ENCODE assay signal across 1 cellular context in the genomic region with DNA sequence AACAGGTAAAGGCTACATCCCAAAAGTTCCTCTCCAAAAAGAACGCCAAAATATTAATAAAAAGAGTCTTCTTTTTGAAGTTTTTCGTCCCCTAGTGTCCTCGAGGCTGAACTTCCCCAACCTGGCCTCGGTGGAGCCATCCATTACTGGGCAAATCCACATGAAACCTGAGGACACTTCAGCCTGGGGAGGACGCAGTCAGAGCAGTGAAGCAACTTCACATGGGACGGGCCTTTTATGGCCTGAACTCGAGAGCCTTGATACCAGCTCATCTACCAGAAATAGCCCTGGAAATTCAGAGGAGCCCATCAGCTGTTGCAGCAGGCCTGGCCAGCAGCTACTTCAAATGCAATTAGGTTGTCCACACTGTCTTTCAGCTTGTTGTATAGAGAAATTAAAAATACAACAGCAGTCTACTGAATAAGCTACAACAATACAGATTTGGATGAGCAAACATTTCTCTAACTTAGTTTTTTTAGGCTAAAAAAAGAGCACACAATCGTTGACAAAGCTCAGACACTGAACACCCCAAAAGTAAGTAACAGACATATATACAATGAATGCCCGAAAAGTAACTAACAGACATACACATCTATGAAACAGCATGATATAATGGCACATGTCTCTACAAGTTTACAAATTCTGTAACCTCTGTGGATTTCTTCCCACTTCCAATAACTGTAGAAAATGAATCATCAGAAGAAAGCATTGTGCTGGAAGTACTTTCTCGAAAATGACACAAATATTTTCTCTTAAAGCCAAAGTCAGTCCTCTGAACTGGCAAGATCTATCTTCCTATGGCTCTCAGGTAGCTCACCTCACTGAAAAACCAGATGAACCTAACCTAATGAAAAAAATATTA.
TF ChIP-seq lines count a peak whose summit lies in the region.

A gene with protein sequence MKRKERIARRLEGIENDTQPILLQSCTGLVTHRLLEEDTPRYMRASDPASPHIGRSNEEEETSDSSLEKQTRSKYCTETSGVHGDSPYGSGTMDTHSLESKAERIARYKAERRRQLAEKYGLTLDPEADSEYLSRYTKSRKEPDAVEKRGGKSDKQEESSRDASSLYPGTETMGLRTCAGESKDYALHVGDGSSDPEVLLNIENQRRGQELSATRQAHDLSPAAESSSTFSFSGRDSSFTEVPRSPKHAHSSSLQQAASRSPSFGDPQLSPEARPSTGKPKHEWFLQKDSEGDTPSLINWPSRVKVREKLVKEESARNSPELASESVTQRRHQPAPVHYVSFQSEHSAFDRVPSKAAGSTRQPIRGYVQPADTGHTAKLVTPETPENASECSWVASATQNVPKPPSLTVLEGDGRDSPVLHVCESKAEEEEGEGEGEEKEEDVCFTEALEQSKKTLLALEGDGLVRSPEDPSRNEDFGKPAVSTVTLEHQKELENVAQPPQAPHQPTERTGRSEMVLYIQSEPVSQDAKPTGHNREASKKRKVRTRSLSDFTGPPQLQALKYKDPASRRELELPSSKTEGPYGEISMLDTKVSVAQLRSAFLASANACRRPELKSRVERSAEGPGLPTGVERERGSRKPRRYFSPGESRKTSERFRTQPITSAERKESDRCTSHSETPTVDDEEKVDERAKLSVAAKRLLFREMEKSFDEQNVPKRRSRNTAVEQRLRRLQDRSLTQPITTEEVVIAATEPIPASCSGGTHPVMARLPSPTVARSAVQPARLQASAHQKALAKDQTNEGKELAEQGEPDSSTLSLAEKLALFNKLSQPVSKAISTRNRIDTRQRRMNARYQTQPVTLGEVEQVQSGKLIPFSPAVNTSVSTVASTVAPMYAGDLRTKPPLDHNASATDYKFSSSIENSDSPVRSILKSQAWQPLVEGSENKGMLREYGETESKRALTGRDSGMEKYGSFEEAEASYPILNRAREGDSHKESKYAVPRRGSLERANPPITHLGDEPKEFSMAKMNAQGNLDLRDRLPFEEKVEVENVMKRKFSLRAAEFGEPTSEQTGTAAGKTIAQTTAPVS (N-terminal part only) (minus strand): TSS at position 208 of the 862 bp plus-strand sequence. CDS start 79,913 bp downstream, outside the sequence.

TF ChIP-seq in HEK293, 187 proteins besides CTCF, POLR2A, EP300 and RAD21 (continued from another document):
- TF ChIP-seq, protein P1, sequence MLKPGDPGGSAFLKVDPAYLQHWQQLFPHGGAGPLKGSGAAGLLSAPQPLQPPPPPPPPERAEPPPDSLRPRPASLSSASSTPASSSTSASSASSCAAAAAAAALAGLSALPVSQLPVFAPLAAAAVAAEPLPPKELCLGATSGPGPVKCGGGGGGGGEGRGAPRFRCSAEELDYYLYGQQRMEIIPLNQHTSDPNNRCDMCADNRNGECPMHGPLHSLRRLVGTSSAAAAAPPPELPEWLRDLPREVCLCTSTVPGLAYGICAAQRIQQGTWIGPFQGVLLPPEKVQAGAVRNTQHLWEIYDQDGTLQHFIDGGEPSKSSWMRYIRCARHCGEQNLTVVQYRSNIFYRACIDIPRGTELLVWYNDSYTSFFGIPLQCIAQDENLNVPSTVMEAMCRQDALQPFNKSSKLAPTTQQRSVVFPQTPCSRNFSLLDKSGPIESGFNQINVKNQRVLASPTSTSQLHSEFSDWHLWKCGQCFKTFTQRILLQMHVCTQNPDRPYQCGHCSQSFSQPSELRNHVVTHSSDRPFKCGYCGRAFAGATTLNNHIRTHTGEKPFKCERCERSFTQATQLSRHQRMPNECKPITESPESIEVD (tag by site-specific recombination; IDR thresholded peaks at IDR 0.05) = 0 out of 2 replicates have a peak, but pooled peaks have one; percentile 22
- no peak for TF ChIP-seq ZNF114 (tag by site-specific recombination; IDR thresholded peaks at IDR 0.05)
- peak; percentile 14; the same call in 1 of the 2 replicates for TF ChIP-seq ZNF366 (tag by site-specific recombination; conservative IDR thresholded peaks at IDR 0.05)
- TF ChIP-seq, protein P2, sequence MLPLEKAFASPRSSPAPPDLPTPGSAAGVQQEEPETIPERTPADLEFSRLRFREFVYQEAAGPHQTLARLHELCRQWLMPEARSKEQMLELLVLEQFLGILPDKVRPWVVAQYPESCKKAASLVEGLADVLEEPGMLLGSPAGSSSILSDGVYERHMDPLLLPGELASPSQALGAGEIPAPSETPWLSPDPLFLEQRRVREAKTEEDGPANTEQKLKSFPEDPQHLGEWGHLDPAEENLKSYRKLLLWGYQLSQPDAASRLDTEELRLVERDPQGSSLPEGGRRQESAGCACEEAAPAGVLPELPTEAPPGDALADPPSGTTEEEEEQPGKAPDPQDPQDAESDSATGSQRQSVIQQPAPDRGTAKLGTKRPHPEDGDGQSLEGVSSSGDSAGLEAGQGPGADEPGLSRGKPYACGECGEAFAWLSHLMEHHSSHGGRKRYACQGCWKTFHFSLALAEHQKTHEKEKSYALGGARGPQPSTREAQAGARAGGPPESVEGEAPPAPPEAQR (tag by site-specific recombination; IDR thresholded peaks at IDR 0.05) = no peak
- TF ChIP-seq, protein P3, sequence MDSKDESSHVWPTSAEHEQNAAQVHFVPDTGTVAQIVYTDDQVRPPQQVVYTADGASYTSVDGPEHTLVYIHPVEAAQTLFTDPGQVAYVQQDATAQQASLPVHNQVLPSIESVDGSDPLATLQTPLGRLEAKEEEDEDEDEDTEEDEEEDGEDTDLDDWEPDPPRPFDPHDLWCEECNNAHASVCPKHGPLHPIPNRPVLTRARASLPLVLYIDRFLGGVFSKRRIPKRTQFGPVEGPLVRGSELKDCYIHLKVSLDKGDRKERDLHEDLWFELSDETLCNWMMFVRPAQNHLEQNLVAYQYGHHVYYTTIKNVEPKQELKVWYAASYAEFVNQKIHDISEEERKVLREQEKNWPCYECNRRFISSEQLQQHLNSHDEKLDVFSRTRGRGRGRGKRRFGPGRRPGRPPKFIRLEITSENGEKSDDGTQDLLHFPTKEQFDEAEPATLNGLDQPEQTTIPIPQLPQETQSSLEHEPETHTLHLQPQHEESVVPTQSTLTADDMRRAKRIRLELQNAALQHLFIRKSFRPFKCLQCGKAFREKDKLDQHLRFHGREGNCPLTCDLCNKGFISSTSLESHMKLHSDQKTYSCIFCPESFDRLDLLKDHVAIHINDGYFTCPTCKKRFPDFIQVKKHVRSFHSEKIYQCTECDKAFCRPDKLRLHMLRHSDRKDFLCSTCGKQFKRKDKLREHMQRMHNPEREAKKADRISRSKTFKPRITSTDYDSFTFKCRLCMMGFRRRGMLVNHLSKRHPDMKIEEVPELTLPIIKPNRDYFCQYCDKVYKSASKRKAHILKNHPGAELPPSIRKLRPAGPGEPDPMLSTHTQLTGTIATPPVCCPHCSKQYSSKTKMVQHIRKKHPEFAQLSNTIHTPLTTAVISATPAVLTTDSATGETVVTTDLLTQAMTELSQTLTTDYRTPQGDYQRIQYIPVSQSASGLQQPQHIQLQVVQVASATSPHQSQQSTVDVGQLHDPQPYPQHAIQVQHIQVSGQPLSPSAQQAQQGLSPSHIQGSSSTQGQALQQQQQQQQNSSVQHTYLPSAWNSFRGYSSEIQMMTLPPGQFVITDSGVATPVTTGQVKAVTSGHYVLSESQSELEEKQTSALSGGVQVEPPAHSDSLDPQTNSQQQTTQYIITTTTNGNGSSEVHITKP (tag by site-specific recombination; IDR thresholded peaks at IDR 0.05) = peak; percentile 95
- TF ChIP-seq ZNF561 (tag by site-specific recombination; IDR thresholded peaks at IDR 0.05; ENCODE audit: borderline replicate concordance) = peak; percentile 29; the same call in 1 of the 2 replicates
- no peak for TF ChIP-seq ZNF48 (tag by site-specific recombination; IDR thresholded peaks at IDR 0.05)
- peak; percentile 69 for TF ChIP-seq IKZF3 (tag by site-specific recombination; IDR thresholded peaks at IDR 0.05)
- TF ChIP-seq ZNF292 (tag by site-specific recombination; IDR thresholded peaks at IDR 0.05; ENCODE audit: borderline replicate concordance, low read depth) = no peak
- peak; percentile 73 for TF ChIP-seq SCRT2 (tag by site-specific recombination; IDR thresholded peaks at IDR 0.05)
- TF ChIP-seq FEZF1 (tag by site-specific recombination; IDR thresholded peaks at IDR 0.05) = peak; percentile 45
- TF ChIP-seq ZNF394 (tag by site-specific recombination; IDR thresholded peaks at IDR 0.05; ENCODE audit: borderline replicate concordance) = peak; percentile 66; the same call in 1 of the 2 replicates
- no peak for TF ChIP-seq ZNF548 (tag by site-specific recombination; IDR thresholded peaks at IDR 0.05)
- peak; percentile 53 for TF ChIP-seq ZIC2 (tag by site-specific recombination; IDR thresholded peaks at IDR 0.05)
- TF ChIP-seq ZNF10 (tag by site-specific recombination; IDR thresholded peaks at IDR 0.05) = no peak
- no peak for TF ChIP-seq ZNF138 (tag by site-specific recombination; IDR thresholded peaks at IDR 0.05; ENCODE audit: borderline replicate concordance)
- TF ChIP-seq, protein P4, sequence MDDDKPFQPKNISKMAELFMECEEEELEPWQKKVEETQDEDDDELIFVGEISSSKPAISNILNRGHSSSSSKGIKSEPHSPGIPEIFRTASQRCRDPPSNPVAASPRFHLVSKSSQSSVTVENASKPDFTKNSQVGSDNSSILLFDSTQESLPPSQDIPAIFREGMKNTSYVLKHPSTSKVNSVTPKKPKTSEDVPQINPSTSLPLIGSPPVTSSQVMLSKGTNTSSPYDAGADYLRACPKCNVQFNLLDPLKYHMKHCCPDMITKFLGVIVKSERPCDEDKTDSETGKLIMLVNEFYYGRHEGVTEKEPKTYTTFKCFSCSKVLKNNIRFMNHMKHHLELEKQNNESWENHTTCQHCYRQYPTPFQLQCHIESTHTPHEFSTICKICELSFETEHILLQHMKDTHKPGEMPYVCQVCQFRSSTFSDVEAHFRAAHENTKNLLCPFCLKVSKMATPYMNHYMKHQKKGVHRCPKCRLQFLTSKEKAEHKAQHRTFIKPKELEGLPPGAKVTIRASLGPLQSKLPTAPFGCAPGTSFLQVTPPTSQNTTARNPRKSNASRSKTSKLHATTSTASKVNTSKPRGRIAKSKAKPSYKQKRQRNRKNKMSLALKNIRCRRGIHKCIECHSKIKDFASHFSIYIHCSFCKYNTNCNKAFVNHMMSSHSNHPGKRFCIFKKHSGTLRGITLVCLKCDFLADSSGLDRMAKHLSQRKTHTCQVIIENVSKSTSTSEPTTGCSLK (tag by site-specific recombination; IDR thresholded peaks at IDR 0.05) = no peak
- TF ChIP-seq OVOL3 (tag by site-specific recombination; IDR thresholded peaks at IDR 0.05) = no peak
- TF ChIP-seq ZNF654 (tag by site-specific recombination; IDR thresholded peaks at IDR 0.05; ENCODE audit: low read depth) = 0 out of 2 replicates have a peak, but pooled peaks have one; percentile 5
- TF ChIP-seq ZNF157 (tag by site-specific recombination; IDR thresholded peaks at IDR 0.05) = no peak
- TF ChIP-seq ZNF670 (tag by site-specific recombination; IDR thresholded peaks at IDR 0.05; ENCODE audit: low read depth) = no peak
- no peak for TF ChIP-seq ZNF423 (tag by site-specific recombination; IDR thresholded peaks at IDR 0.05)
- TF ChIP-seq ZNF529 (tag by site-specific recombination; IDR thresholded peaks at IDR 0.05; ENCODE audit: insufficient replicate concordance) = no peak
